18 cellular contexts compared by ENCODE assay signal in genomic region chr4:38140643-38141203, GRCh38.
"Had no signal": no experiment of that assay in that cellular context is flagged by ENCODE, and none has a peak within 500 bp of the region (broad histone marks: within the 10 kb centered on the region; RNA-seq: fewer than 3 reads in every experiment).

No MANE protein-coding gene starts in this region.

- H3K4me3 Mint-ChIP-seq: dendritic cell treated with granulocyte-macrophage colony-stimulating factor and Interleukin-4, amounts not matched to agents 40 ng/mL and 50 ng/mL, for 4 days; effector memory CD8-positive, alpha-beta T cell; naive thymus-derived CD8-positive, alpha-beta T cell; type B pancreatic cell had no signal

- H3K27ac ChIP-seq: epithelial cell of prostate, esophagus squamous epithelium had no signal

- H3K9me3 ChIP-seq: esophagus squamous epithelium, mucosa of descending colon, right atrium auricular region had no signal

- H3K27me3 ChIP-seq: esophagus squamous epithelium, right atrium auricular region had no signal

- H3K27me3 Mint-ChIP-seq: dendritic cell treated with granulocyte-macrophage colony-stimulating factor and Interleukin-4, amounts not matched to agents 40 ng/mL and 50 ng/mL, for 4 days; effector memory CD8-positive, alpha-beta T cell; naive thymus-derived CD8-positive, alpha-beta T cell; type B pancreatic cell had no signal

- FAIRE-seq: colon, kidney, urothelium cell line had no signal

- H3K9me3 Mint-ChIP-seq: dendritic cell treated with granulocyte-macrophage colony-stimulating factor and Interleukin-4, amounts not matched to agents 40 ng/mL and 50 ng/mL, for 4 days; effector memory CD8-positive, alpha-beta T cell; naive thymus-derived CD8-positive, alpha-beta T cell; type B pancreatic cell had no signal

- H3K4me3 ChIP-seq: esophagus squamous epithelium, mucosa of descending colon, right atrium auricular region, smooth muscle cell had no signal

- H3K27ac Mint-ChIP-seq: dendritic cell treated with granulocyte-macrophage colony-stimulating factor and Interleukin-4, amounts not matched to agents 40 ng/mL and 50 ng/mL, for 4 days; effector memory CD8-positive, alpha-beta T cell; type B pancreatic cell had no signal

- DNase-seq: effector memory CD8-positive, alpha-beta T cell; esophagus squamous epithelium; foreskin fibroblast; kidney; left cardiac atrium; left ventricle myocardium superior; mucosa of descending colon; naive thymus-derived CD8-positive, alpha-beta T cell; posterior cingulate gyrus; stimulated activated CD4-positive, alpha-beta T cell treated with anti-CD3 and anti-CD28 coated beads, Interleukin-2, amount 100 ng/mL, for 48 hours; stimulated activated naive CD4-positive, alpha-beta T cell treated with Interleukin-2 at 50 U/mL for 16 hours had no signal

- H3K4me2 ChIP-seq: smooth muscle cell had no signal

- ATAC-seq: effector memory CD8-positive, alpha-beta T cell; left cardiac atrium; left ventricle myocardium superior; mucosa of descending colon; naive thymus-derived CD8-positive, alpha-beta T cell had no signal
